ENCODE assay signal across 1 cellular context in the genomic region with DNA sequence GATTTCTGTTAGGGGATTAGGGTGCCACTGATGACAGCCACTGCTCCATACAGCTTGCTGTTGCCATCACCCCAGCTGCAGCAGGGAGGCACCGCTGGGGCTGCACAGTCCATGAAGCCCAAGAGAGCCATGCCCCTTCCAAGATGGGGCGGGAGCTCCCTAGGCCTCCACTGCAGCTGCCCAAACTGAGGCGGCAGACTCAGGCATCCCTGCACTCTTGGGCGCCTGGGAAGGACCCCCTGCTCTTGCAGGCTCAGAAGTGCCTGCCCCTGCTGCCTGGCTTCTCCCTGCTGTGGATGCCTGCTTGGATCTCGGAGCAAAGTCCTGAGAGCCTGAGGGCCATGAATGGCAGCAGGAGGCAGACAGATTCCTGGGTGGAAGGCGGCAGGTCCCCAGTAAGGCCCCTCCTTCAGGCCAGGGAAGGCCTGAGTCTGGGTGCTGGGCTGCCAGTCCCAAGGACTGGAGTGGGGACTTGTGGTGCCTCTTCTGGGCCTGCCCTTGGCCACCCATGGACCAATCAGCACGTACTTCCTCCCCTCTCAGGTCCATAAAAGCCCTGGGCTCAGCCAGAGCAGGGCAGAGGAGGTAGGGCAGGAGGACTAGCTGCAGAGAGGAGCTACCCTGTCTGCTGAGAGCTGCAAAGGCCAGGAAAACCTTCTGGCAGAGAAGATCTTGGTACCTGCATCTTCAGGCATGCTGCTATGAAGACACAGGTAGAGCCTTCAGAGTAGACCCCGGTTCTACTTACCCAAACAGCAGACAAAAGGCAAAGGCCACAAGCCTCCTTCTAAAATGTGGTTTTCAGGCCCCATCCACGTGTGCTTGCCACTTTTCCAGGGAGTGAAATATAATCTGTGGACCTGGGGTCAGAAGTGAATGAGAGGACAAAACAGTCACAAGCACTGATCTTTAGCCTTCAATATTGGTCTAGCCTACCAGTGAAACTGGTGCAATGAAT.
TF ChIP-seq lines count a peak whose summit lies in the region.

No MANE protein-coding gene starts in this region.

TF ChIP-seq in HepG2, 621 proteins besides CTCF, POLR2A, EP300 and RAD21 (continued from another document and continues in another):
- TF ChIP-seq YEATS4 (CRISPR knock-in tag; IDR thresholded peaks at IDR 0.05; ENCODE audit: borderline replicate concordance) (peak; percentile 91), CCAR2 (optimal IDR thresholded peaks at IDR 0.05; ENCODE audit: low read depth, low read length) (no peak), ZNF317 (CRISPR knock-in tag; IDR thresholded peaks at IDR 0.05) (peak; percentile 30; the same call in 1 of the 2 replicates), ELF1 (CRISPR knock-in tag; IDR thresholded peaks at IDR 0.05) (peak; percentile 55), ZNF777 (CRISPR knock-in tag; IDR thresholded peaks at IDR 0.05) (no peak), IKZF5 (CRISPR knock-in tag; IDR thresholded peaks at IDR 0.05) (peak; percentile 70), POGK (CRISPR knock-in tag; conservative IDR thresholded peaks at IDR 0.05) (peak; percentile 86), KDM6A (CRISPR knock-in tag; IDR thresholded peaks at IDR 0.05; ENCODE audit: low read depth) (peak; percentile 26; the same call in 1 of the 2 replicates), ZNF225 (CRISPR knock-in tag; IDR thresholded peaks at IDR 0.05) (peak; percentile 64), HDAC6 (IDR thresholded peaks at IDR 0.05; ENCODE audit: low read depth, low read length) (no peak), ZNF546 (CRISPR knock-in tag; conservative IDR thresholded peaks at IDR 0.05) (no peak), ZNF510 (CRISPR knock-in tag; IDR thresholded peaks at IDR 0.05; ENCODE audit: low read depth) (peak; percentile 62; the same call in 1 of the 2 replicates), ZNF83 (CRISPR knock-in tag; IDR thresholded peaks at IDR 0.05; ENCODE audit: borderline replicate concordance) (0 out of 2 replicates have a peak, but pooled peaks have one; percentile 57), ZNF446 (CRISPR knock-in tag; IDR thresholded peaks at IDR 0.05) (peak; percentile 63; the same call in 1 of the 2 replicates), SIN3B (IDR thresholded peaks at IDR 0.05; ENCODE audit: low read length) (no peak), CEBPG (CRISPR knock-in tag; IDR thresholded peaks at IDR 0.05) (peak; percentile 42; the same call in 1 of the 2 replicates), HOXD1 (CRISPR knock-in tag; IDR thresholded peaks at IDR 0.05) (no peak), HDAC1 (CRISPR knock-in tag; IDR thresholded peaks at IDR 0.05) (peak; percentile 85), ZNF776 (CRISPR knock-in tag; IDR thresholded peaks at IDR 0.05) (no peak), NR2F1 (CRISPR knock-in tag; IDR thresholded peaks at IDR 0.05) (peak; percentile 43 to 69; a peak in 2 of 4 replicates), ZNF468 (CRISPR knock-in tag; IDR thresholded peaks at IDR 0.05) (no peak), ATF7 (IDR thresholded peaks at IDR 0.05) (no peak), ATF7 (CRISPR knock-in tag; IDR thresholded peaks at IDR 0.05) (peak; percentile 34; the same call in 1 of the 2 replicates), TFAP4 (IDR thresholded peaks at IDR 0.05; ENCODE audit: borderline replicate concordance, low read depth) (no peak), ZMAT5 (CRISPR knock-in tag; IDR thresholded peaks at IDR 0.05; ENCODE audit: borderline replicate concordance, low read depth) (no peak), RNF2 (conservative IDR thresholded peaks at IDR 0.05; ENCODE audit: low read depth) (peak; percentile 74), SNRNP70 (IDR thresholded peaks at IDR 0.05; ENCODE audit: low read depth, low read length) (no peak), IRX3 (CRISPR knock-in tag; IDR thresholded peaks at IDR 0.05; ENCODE audit: borderline replicate concordance, low read depth) (0 out of 2 replicates have a peak, but pooled peaks have one; percentile 41), TARDBP (CRISPR knock-in tag; IDR thresholded peaks at IDR 0.05) (peak; percentile 16; the same call in 1 of the 2 replicates), MIER2 (CRISPR knock-in tag; IDR thresholded peaks at IDR 0.05) (0 out of 2 replicates have a peak, but pooled peaks have one; percentile 29), NFYB (CRISPR knock-in tag; IDR thresholded peaks at IDR 0.05) (peak; percentile 66), RXRA (CRISPR knock-in tag; IDR thresholded peaks at IDR 0.05) (peak; percentile 66; the same call in 1 of the 2 replicates), ZNF788 (CRISPR knock-in tag; IDR thresholded peaks at IDR 0.05; ENCODE audit: borderline replicate concordance) (0 out of 2 replicates have a peak, but pooled peaks have one; percentile 17), MAZ (IDR thresholded peaks at IDR 0.05; ENCODE audit: borderline replicate concordance, low read depth, low read length) (no peak), MAZ (CRISPR knock-in tag; IDR thresholded peaks at IDR 0.05; ENCODE audit: low read depth) (peak; percentile 50; the same call in 1 of the 2 replicates), ISX (CRISPR knock-in tag; conservative IDR thresholded peaks at IDR 0.05) (0 out of 2 replicates have a peak, but pooled peaks have one; percentile 67), SP140L (CRISPR knock-in tag; IDR thresholded peaks at IDR 0.05; ENCODE audit: borderline replicate concordance) (no peak), ZNF12 (CRISPR knock-in tag; IDR thresholded peaks at IDR 0.05) (no peak), SOX6 (IDR thresholded peaks at IDR 0.05) (no peak), SOX6 (CRISPR knock-in tag; IDR thresholded peaks at IDR 0.05) (peak; percentile 80), KDM3A (CRISPR knock-in tag; IDR thresholded peaks at IDR 0.05; ENCODE audit: low read depth) (no peak), ZMAT3 (CRISPR knock-in tag; conservative IDR thresholded peaks at IDR 0.05) (peak; percentile 73; the same call in 1 of the 2 replicates), CBFB (CRISPR knock-in tag; IDR thresholded peaks at IDR 0.05) (peak; percentile 41; the same call in 1 of the 2 replicates), SP2 (CRISPR knock-in tag; IDR thresholded peaks at IDR 0.05) (peak; percentile 71), ZNF367 (CRISPR knock-in tag; IDR thresholded peaks at IDR 0.05; ENCODE audit: borderline replicate concordance) (no peak), ZNF687 (CRISPR knock-in tag; IDR thresholded peaks at IDR 0.05) (peak; percentile 89), AHR (CRISPR knock-in tag; IDR thresholded peaks at IDR 0.05) (no peak), ELF3 (CRISPR knock-in tag; IDR thresholded peaks at IDR 0.05) (peak; percentile 60; the same call in 1 of the 2 replicates), ZBED4 (CRISPR knock-in tag; IDR thresholded peaks at IDR 0.05; ENCODE audit: borderline replicate concordance) (no peak), SIX4 (CRISPR knock-in tag; IDR thresholded peaks at IDR 0.05) (no peak)
- TF ChIP-seq, protein P1, sequence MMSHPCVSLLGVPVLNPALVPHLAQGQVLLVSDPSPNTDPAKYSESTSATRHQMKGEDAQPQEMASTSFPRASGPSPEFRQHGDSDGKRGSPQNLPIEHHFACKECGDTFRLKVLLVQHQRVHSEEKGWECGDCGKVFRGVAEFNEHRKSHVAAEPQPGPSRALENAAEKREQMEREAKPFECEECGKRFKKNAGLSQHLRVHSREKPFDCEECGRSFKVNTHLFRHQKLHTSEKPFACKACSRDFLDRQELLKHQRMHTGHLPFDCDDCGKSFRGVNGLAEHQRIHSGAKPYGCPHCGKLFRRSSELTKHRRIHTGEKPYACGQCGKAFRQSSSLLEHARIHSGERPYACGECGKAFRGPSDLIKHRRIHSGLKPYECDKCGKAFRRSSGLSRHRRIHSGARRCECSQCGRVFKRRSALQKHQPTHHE (CRISPR knock-in tag; IDR thresholded peaks at IDR 0.05; ENCODE audit: borderline replicate concordance) = peak; percentile 44
- TF ChIP-seq, protein P2, sequence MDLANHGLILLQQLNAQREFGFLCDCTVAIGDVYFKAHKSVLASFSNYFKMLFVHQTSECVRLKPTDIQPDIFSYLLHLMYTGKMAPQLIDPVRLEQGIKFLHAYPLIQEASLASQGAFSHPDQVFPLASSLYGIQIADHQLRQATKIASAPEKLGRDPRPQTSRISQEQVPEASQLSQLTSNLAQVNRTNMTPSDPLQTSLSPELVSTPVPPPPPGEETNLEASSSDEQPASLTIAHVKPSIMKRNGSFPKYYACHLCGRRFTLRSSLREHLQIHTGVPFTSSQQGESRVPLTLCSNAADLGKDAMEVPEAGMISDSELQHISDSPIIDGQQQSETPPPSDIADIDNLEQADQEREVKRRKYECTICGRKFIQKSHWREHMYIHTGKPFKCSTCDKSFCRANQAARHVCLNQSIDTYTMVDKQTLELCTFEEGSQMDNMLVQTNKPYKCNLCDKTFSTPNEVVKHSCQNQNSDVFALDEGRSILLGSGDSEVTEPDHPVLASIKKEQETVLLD (CRISPR knock-in tag; IDR thresholded peaks at IDR 0.05; ENCODE audit: low read depth) = no peak
